ENCODE assay signal across 25 cellular contexts in the genomic region with DNA sequence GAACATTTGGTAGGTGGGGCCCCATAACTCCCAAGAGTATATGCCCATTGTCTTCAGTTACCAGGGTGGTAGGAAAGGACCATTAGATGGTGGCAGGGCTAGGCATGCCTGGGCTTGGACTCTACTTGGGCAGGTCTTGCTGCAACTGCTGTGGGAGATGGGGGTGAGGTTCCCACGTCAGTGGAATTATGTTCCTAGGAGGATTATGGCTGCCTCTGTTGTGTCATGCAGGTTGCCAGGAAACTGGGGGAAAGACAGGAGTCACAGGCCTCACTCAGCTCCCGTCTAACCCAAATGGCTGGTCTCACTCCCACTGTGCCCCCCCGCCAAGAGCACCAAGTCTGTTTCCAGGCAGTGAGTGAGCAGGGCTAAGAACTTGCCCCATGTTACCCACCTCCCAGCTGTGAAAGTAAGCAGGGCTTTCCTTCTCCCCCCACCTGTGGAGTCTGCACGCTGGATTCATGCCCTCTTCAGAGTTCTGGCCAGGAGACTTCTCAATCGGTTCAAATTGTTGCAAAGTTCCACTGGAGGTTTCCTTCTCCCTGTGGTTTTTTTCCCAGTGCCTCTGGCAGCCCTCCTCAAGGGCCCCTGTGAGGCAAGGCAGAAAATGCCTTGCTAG.
"Had no signal": no experiment of that assay in that cellular context is flagged by ENCODE, and none has a peak within 500 bp of the region (broad histone marks: within the 10 kb centered on the region; RNA-seq: fewer than 3 reads in every experiment).

No MANE protein-coding gene starts in this region.

- H3K4me3 Mint-ChIP-seq: activated CD4-positive, alpha-beta memory T cell treated with anti-CD3 and anti-CD28 coated beads, Interleukin-2, amount 10 ng/mL, durations not matched to agents 7 days and 5 days; activated CD4-positive, alpha-beta T cell treated with anti-CD3 and anti-CD28 coated beads, Interleukin-2, amount 10 ng/mL, durations not matched to agents 7 days and 5 days; activated naive CD8-positive, alpha-beta T cell; activated T-cell treated with anti-CD3 and anti-CD28 coated beads, Interleukin-2, amount 50 U/mL, for 4 hours; brain; endodermal cell; naive thymus-derived CD4-positive, alpha-beta T cell; T-helper 17 cell had no signal

- H3K4me1 Mint-ChIP-seq: brain, endodermal cell, T-helper 17 cell had no signal

- H3K27me3 Mint-ChIP-seq: activated CD4-positive, alpha-beta memory T cell treated with anti-CD3 and anti-CD28 coated beads, Interleukin-2, amount 10 ng/mL, durations not matched to agents 7 days and 5 days; activated CD4-positive, alpha-beta T cell treated with anti-CD3 and anti-CD28 coated beads, Interleukin-2, amount 10 ng/mL, durations not matched to agents 7 days and 5 days; activated naive CD8-positive, alpha-beta T cell; naive thymus-derived CD4-positive, alpha-beta T cell; T-helper 17 cell had no signal

- DNase-seq: activated CD4-positive, alpha-beta memory T cell treated with anti-CD3 and anti-CD28 coated beads, Interleukin-2, amount 10 ng/mL, durations not matched to agents 7 days and 5 days; activated CD4-positive, alpha-beta T cell treated with anti-CD3 and anti-CD28 coated beads for 1 hour; activated CD4-positive, alpha-beta T cell treated with anti-CD3 and anti-CD28 coated beads, Interleukin-2, amount 10 ng/mL, durations not matched to agents 7 days and 5 days; activated T-cell treated with anti-CD3 and anti-CD28 coated beads, Interleukin-2, amount 50 U/mL, for 4 hours; adrenal gland; aorta; cortex of kidney; endodermal cell; esophagus squamous epithelium; left ventricle myocardium inferior; naive thymus-derived CD4-positive, alpha-beta T cell; nucleus accumbens; retina; stimulated activated CD4-positive, alpha-beta T cell treated with anti-CD3 and anti-CD28 coated beads, Interleukin-12 subunit alpha, Interleukin-12 subunit beta, amount 100 ng/mL, for 4 hours; stimulated activated CD4-positive, alpha-beta T cell treated with anti-CD3 and anti-CD28 coated beads, Interleukin-4, amount 100 ng/mL, for 1 hour; stimulated activated naive CD8-positive, alpha-beta T cell treated with anti-CD3 and anti-CD28 coated beads, Interleukin-15, Interleukin-2, amounts not matched to agents 100 U/mL and 50 U/mL, for 24 hours; T-helper 17 cell; T1000; testis; transverse colon had no signal

- ATAC-seq: activated T-cell treated with anti-CD3 and anti-CD28 coated beads, Interleukin-2, amount 50 U/mL, for 4 hours; naive thymus-derived CD4-positive, alpha-beta T cell; pancreas; sciatic nerve; stimulated activated naive CD8-positive, alpha-beta T cell treated with anti-CD3 and anti-CD28 coated beads, Interleukin-15, Interleukin-2, amounts not matched to agents 100 U/mL and 50 U/mL, for 24 hours; T-helper 17 cell had no signal

- H3K27ac Mint-ChIP-seq: activated CD4-positive, alpha-beta memory T cell treated with anti-CD3 and anti-CD28 coated beads, Interleukin-2, amount 10 ng/mL, durations not matched to agents 7 days and 5 days; activated CD4-positive, alpha-beta T cell treated with anti-CD3 and anti-CD28 coated beads, Interleukin-2, amount 10 ng/mL, durations not matched to agents 7 days and 5 days; activated naive CD8-positive, alpha-beta T cell; activated T-helper 2 cell treated with anti-CD3 and anti-CD28 coated beads, Interferon-gamma antibody, Interleukin-2, Interleukin-4, amounts not matched to agents 10 μg/mL and 5 μg/mL and 100 μg/mL, durations not matched to agents 14 hours and 24 hours and 36 hours; endodermal cell; T-helper 17 cell had no signal
